In genomic region chr1:2400576-2400909, GRCh38 we compare ENCODE assay signal across 18 cellular contexts. TPM values are rescaled to one million over a fixed set of nuclear protein-coding genes. Genes with fewer than 3 reads are reported as not detected.
DNase-seq lines count a peak whose midpoint lies in the region; ATAC-seq lines count a peak whose summit lies in the region.
"Had no signal": no experiment of that assay in that cellular context is flagged by ENCODE, and none has a peak within 500 bp of the region (broad histone marks: within the 10 kb centered on the region; RNA-seq: fewer than 3 reads in every experiment).

No MANE protein-coding gene starts in this region.

- intact Hi-C loops in activated CD4-positive, alpha-beta T cell treated with anti-CD3 and anti-CD28 coated beads, Interleukin-2, amount 10 ng/mL, durations not matched to agents 24 days and 14 days (cut with micrococcal nuclease): no loop called here

- no peaks in the 10 kb centered on the region for H3K4me1 ChIP-seq in CD4-positive, CD25-positive, alpha-beta regulatory T cell (ENCODE audit: control insufficient read depth, insufficient read depth, low read length, poor library complexity, severe bottlenecking)
- H3K4me1 ChIP-seq: BLaER1, HAP-1 had no signal

- H3K27me3 ChIP-seq in CD4-positive, CD25-positive, alpha-beta regulatory T cell (ENCODE audit: control insufficient read depth, insufficient read depth, low read length): no peaks in the 10 kb centered on the region
- H3K27me3 ChIP-seq: BLaER1, MG63 had no signal

- no peak for DNase-seq in activated CD4-positive, alpha-beta T cell treated with anti-CD3 and anti-CD28 coated beads, Interleukin-2, amount 10 ng/mL, durations not matched to agents 24 days and 14 days
- DNase-seq in activated CD4-positive, alpha-beta T cell treated with anti-CD3 and anti-CD28 coated beads, Interleukin-2, amount 50 U/mL, for 1 hour: no peak
- DNase-seq in CD4-positive, CD25-positive, alpha-beta regulatory T cell: no peak
- DNase-seq in activated CD8-positive, alpha-beta T cell treated with anti-CD3 and anti-CD28 coated beads, Interleukin-2, amount 10 ng/mL, durations not matched to agents 7 days and 5 days: no peak
- no peak for DNase-seq in immature natural killer cell
- DNase-seq in iPS-NIHi11 (ENCODE audit: low spot score): no peak
- DNase-seq in pons (ENCODE audit: low spot score): no peak
- DNase-seq in DMS153 treated with DMSO at 0.1 percent for 48 hours (lab: John Stamatoyannopoulos, UW; ENCODE audit: unreplicated experiment): no peak
- DNase-seq: DND-41, Karpas-422, MG63, NCI-H1092 treated with DMSO at 0.1 percent for 48 hours, NCI-H2081 treated with DMSO at 0.1 percent for 48 hours, NCI-H510A, NCI-H774 had no signal

- no peak for ATAC-seq in CD4-positive, CD25-positive, alpha-beta regulatory T cell (ENCODE audit: low read depth in 2 of 2)
- no peak for ATAC-seq in activated CD8-positive, alpha-beta T cell treated with anti-CD3 and anti-CD28 coated beads, Interleukin-2, amount 10 ng/mL, durations not matched to agents 7 days and 5 days

- H3K36me3 ChIP-seq in CD4-positive, CD25-positive, alpha-beta regulatory T cell (ENCODE audit: control insufficient read depth, insufficient read depth, low read length): peaks cover 89% of the 10 kb centered on the region

- H3K36me3 Mint-ChIP-seq in activated CD4-positive, alpha-beta T cell treated with anti-CD3 and anti-CD28 coated beads, Interleukin-2, amount 10 ng/mL, durations not matched to agents 24 days and 14 days (ENCODE audit: low read depth): peaks cover 66% of the 10 kb centered on the region
- peaks cover 28% of the 10 kb centered on the region for H3K36me3 Mint-ChIP-seq in CD4-positive, CD25-positive, alpha-beta regulatory T cell
- peaks cover 70% of the 10 kb centered on the region for H3K36me3 Mint-ChIP-seq in activated CD8-positive, alpha-beta T cell treated with anti-CD3 and anti-CD28 coated beads, Interleukin-2, amount 10 ng/mL, durations not matched to agents 7 days and 5 days (ENCODE audit: low read depth)
- peaks cover 6 to 25% (median 13%) of the 10 kb centered on the region in 3 donors for H3K36me3 Mint-ChIP-seq in immature natural killer cell

- H3K4me3 Mint-ChIP-seq in activated CD4-positive, alpha-beta T cell treated with anti-CD3 and anti-CD28 coated beads, Interleukin-2, amount 10 ng/mL, durations not matched to agents 24 days and 14 days: no peak overlapping the region
- no peak overlapping the region for H3K4me3 Mint-ChIP-seq in CD4-positive, CD25-positive, alpha-beta regulatory T cell
- no peak overlapping the region for H3K4me3 Mint-ChIP-seq in activated CD8-positive, alpha-beta T cell treated with anti-CD3 and anti-CD28 coated beads, Interleukin-2, amount 10 ng/mL, durations not matched to agents 7 days and 5 days
- no peak overlapping the region for H3K4me3 Mint-ChIP-seq in immature natural killer cell

- CTCF ChIA-PET in activated CD8-positive, alpha-beta T cell treated with anti-CD3 and anti-CD28 coated beads, Interleukin-2, amount 10 ng/mL, durations not matched to agents 7 days and 5 days (lab: Charles Lee): no interaction called here

- no peaks in the 10 kb centered on the region for H3K27me3 Mint-ChIP-seq in activated CD4-positive, alpha-beta T cell treated with anti-CD3 and anti-CD28 coated beads, Interleukin-2, amount 10 ng/mL, durations not matched to agents 24 days and 14 days
- H3K27me3 Mint-ChIP-seq in CD4-positive, CD25-positive, alpha-beta regulatory T cell: no peaks in the 10 kb centered on the region
- no peaks in the 10 kb centered on the region for H3K27me3 Mint-ChIP-seq in activated CD8-positive, alpha-beta T cell treated with anti-CD3 and anti-CD28 coated beads, Interleukin-2, amount 10 ng/mL, durations not matched to agents 7 days and 5 days (ENCODE audit: low read depth)
- no peaks in the 10 kb centered on the region for H3K27me3 Mint-ChIP-seq in immature natural killer cell (ENCODE audit: low read depth in 3 of 3)

- H3K27ac ChIP-seq in CD4-positive, CD25-positive, alpha-beta regulatory T cell (ENCODE audit: insufficient read depth, low read length, poor library complexity, severe bottlenecking): no peak overlapping the region
- H3K27ac ChIP-seq: BLaER1, PC-9 had no signal

- peak overlapping the region; percentile 15 for H3K27ac Mint-ChIP-seq in activated CD4-positive, alpha-beta T cell treated with anti-CD3 and anti-CD28 coated beads, Interleukin-2, amount 10 ng/mL, durations not matched to agents 24 days and 14 days
- H3K27ac Mint-ChIP-seq in CD4-positive, CD25-positive, alpha-beta regulatory T cell: peak overlapping the region in 2 of 3 donors; percentile 38 to 42
- peak overlapping the region; percentile 23 for H3K27ac Mint-ChIP-seq in activated CD8-positive, alpha-beta T cell treated with anti-CD3 and anti-CD28 coated beads, Interleukin-2, amount 10 ng/mL, durations not matched to agents 7 days and 5 days
- peak overlapping the region in 4 of 6 donors; percentile 45 to 57 (median 47) for H3K27ac Mint-ChIP-seq in immature natural killer cell

- H3K9me3 ChIP-seq in CD4-positive, CD25-positive, alpha-beta regulatory T cell (ENCODE audit: control insufficient read depth in 2 of 2, low read length in 2 of 2): no peaks in the 10 kb centered on the region
- H3K9me3 ChIP-seq: BLaER1, HAP-1, MG63 had no signal

- no peaks in the 10 kb centered on the region for H3K9me3 Mint-ChIP-seq in activated CD4-positive, alpha-beta T cell treated with anti-CD3 and anti-CD28 coated beads, Interleukin-2, amount 10 ng/mL, durations not matched to agents 24 days and 14 days
- no peaks in the 10 kb centered on the region for H3K9me3 Mint-ChIP-seq in CD4-positive, CD25-positive, alpha-beta regulatory T cell
- H3K9me3 Mint-ChIP-seq in activated CD8-positive, alpha-beta T cell treated with anti-CD3 and anti-CD28 coated beads, Interleukin-2, amount 10 ng/mL, durations not matched to agents 7 days and 5 days (ENCODE audit: insufficient read depth): no peaks in the 10 kb centered on the region
- H3K9me3 Mint-ChIP-seq in immature natural killer cell: no peaks in the 10 kb centered on the region

- POLR2A ChIA-PET in activated CD8-positive, alpha-beta T cell treated with anti-CD3 and anti-CD28 coated beads, Interleukin-2, amount 10 ng/mL, durations not matched to agents 7 days and 5 days (lab: Charles Lee): interaction anchor here (0.7 kb wide), 1 partner anchor 9 kb away, joined by 4 read pairs; the partner anchor contains the start of genes MORN1 and RER1

- H3K4me1 Mint-ChIP-seq in activated CD4-positive, alpha-beta T cell treated with anti-CD3 and anti-CD28 coated beads, Interleukin-2, amount 10 ng/mL, durations not matched to agents 24 days and 14 days: peaks cover 4% of the 10 kb centered on the region
- peaks cover 0 to 29% (median 8%) of the 10 kb centered on the region in 4 donors for H3K4me1 Mint-ChIP-seq in CD4-positive, CD25-positive, alpha-beta regulatory T cell
- peaks cover 21% of the 10 kb centered on the region for H3K4me1 Mint-ChIP-seq in activated CD8-positive, alpha-beta T cell treated with anti-CD3 and anti-CD28 coated beads, Interleukin-2, amount 10 ng/mL, durations not matched to agents 7 days and 5 days (ENCODE audit: low read depth)
- peaks cover 18 to 40% of the 10 kb centered on the region in 2 donors for H3K4me1 Mint-ChIP-seq in immature natural killer cell

- no peak overlapping the region for H3K4me3 ChIP-seq in CD4-positive, CD25-positive, alpha-beta regulatory T cell (ENCODE audit: low read depth, low read length)
- H3K4me3 ChIP-seq: BLaER1, HAP-1, MG63, PC-9 had no signal

RNA-seq across cellular contexts. Expression of gene RER1, which starts 8.9 kb away (rescaled TPM):
- 164 and 171 TPM in 2 replicates for total RNA-seq in activated CD4-positive, alpha-beta T cell treated with anti-CD3 and anti-CD28 coated beads, Interleukin-2, amount 10 ng/mL, durations not matched to agents 24 days and 14 days
- 91.3 TPM for total RNA-seq in CD4-positive, CD25-positive, alpha-beta regulatory T cell
- polyA plus RNA-seq in CD4-positive, CD25-positive, alpha-beta regulatory T cell: 100 to 1,000 TPM; 156 to 184 (median 173) TPM
- 100 to 1,000 TPM; 148 to 151 TPM for total RNA-seq in activated CD8-positive, alpha-beta T cell treated with anti-CD3 and anti-CD28 coated beads, Interleukin-2, amount 10 ng/mL, durations not matched to agents 7 days and 5 days
- 100 to 1,000 TPM; 185 to 216 (median 210) TPM for polyA plus RNA-seq in immature natural killer cell

RNA-seq across cellular contexts. Expression of gene MORN1, which starts 9.2 kb away (rescaled TPM):
- total RNA-seq in activated CD4-positive, alpha-beta T cell treated with anti-CD3 and anti-CD28 coated beads, Interleukin-2, amount 10 ng/mL, durations not matched to agents 24 days and 14 days: 9.0 and 11.1 TPM in 2 replicates
- total RNA-seq in CD4-positive, CD25-positive, alpha-beta regulatory T cell: 7.3 TPM
- polyA plus RNA-seq in CD4-positive, CD25-positive, alpha-beta regulatory T cell: 1 to 10 TPM; 1.3 to 3.2 (median 2.1) TPM
- 1 to 10 TPM; 6.2 to 7.9 TPM for total RNA-seq in activated CD8-positive, alpha-beta T cell treated with anti-CD3 and anti-CD28 coated beads, Interleukin-2, amount 10 ng/mL, durations not matched to agents 7 days and 5 days
- 1 to 10 TPM in 2 of 3 donors, under 1 TPM in 1; 0.89 to 4.0 (median 3.9) TPM for polyA plus RNA-seq in immature natural killer cell

RNA-seq across cellular contexts. Expression of gene PEX10, which starts 11.8 kb away (rescaled TPM):
- 22.3 and 24.2 TPM in 2 replicates for total RNA-seq in activated CD4-positive, alpha-beta T cell treated with anti-CD3 and anti-CD28 coated beads, Interleukin-2, amount 10 ng/mL, durations not matched to agents 24 days and 14 days
- 7.6 TPM for total RNA-seq in CD4-positive, CD25-positive, alpha-beta regulatory T cell
- 1 to 10 TPM; 6.3 to 9.7 (median 8.4) TPM for polyA plus RNA-seq in CD4-positive, CD25-positive, alpha-beta regulatory T cell
- total RNA-seq in activated CD8-positive, alpha-beta T cell treated with anti-CD3 and anti-CD28 coated beads, Interleukin-2, amount 10 ng/mL, durations not matched to agents 7 days and 5 days: 10 to 100 TPM; 10.3 to 12.3 TPM
- 10 to 100 TPM in 1 of 3 donors, 1 to 10 TPM in 2; 9.1 to 18.2 (median 9.3) TPM for polyA plus RNA-seq in immature natural killer cell
